1 cellular context compared by ENCODE assay signal in genomic region chr9:4955836-4956235, GRCh38.
TF ChIP-seq lines count a peak whose summit lies in the region.

No MANE protein-coding gene starts in this region.

TF ChIP-seq in A549, 52 proteins besides CTCF, POLR2A, EP300 and RAD21 (continued from another document):
- TF ChIP-seq PBX3 (IDR thresholded peaks at IDR 0.05) (no peak), POLR2AphosphoS2 (conservative IDR thresholded peaks at IDR 0.05; ENCODE audit: low read length) (no peak), MAX (IDR thresholded peaks at IDR 0.05) (no peak), NPAS2 (CRISPR knock-in tag; IDR thresholded peaks at IDR 0.05; ENCODE audit: borderline replicate concordance) (no peak), HOXB13 (CRISPR knock-in tag; IDR thresholded peaks at IDR 0.05; ENCODE audit: low read depth) (no peak), RCOR1 (IDR thresholded peaks at IDR 0.05; ENCODE audit: low read depth, low read length) (no peak), RNF2 (IDR thresholded peaks at IDR 0.05; ENCODE audit: borderline replicate concordance, low read depth) (no peak), TFCP2L1 (CRISPR knock-in tag; IDR thresholded peaks at IDR 0.05) (no peak), BHLHE40 (IDR thresholded peaks at IDR 0.05; ENCODE audit: low read depth, low read length) (no peak), EHF (CRISPR knock-in tag; IDR thresholded peaks at IDR 0.05) (no peak)
